In genomic region chr17:67824735-67825626, GRCh38 we compare ENCODE assay signal across 8 cellular contexts. TPM values are rescaled to one million over a fixed set of nuclear protein-coding genes. Genes with fewer than 3 reads are reported as not detected.
DNase-seq lines count a peak whose midpoint lies in the region; ATAC-seq and TF ChIP-seq lines count a peak whose summit lies in the region.

Gene BPTF, plus strand, starts transcription at chr17:67825503. Its CDS starts 222 bp downstream, at chr17:67825725.

- peak within 1 kb of the TSS; percentile 97 for H3K4me3 ChIP-seq in IMR-90 (ENCODE audit: insufficient read depth, low read depth, low read length)
- peak within 1 kb of the TSS; percentile 73 to 93 for H3K4me3 ChIP-seq in muscle layer of colon (ENCODE audit: low read depth in 1 of 2, low read length in 2 of 2)

- CTCF ChIA-PET in IMR-90 (lab: Yijun Ruan, JAX): interaction anchor here (0.6 to 1.1 kb wide), 3 partner anchors 10 to 114 kb away, joined by 3 read pairs; no protein-coding TSS in a partner anchor

- peak within 1 kb of the TSS; percentile 81 for H4K91ac ChIP-seq in IMR-90 (ENCODE audit: insufficient read depth, low read depth, low read length)

- peak within 1 kb of the TSS; percentile 100 for H3K9ac ChIP-seq in IMR-90 (ENCODE audit: low read depth, low read length)
- no peak within 1 kb of the TSS for H3K9ac ChIP-seq in muscle layer of colon (ENCODE audit: low read length)

- H3K4me1 ChIP-seq in IMR-90 (ENCODE audit: control insufficient read depth, insufficient read depth, low read length) (0 out of 2 replicates have a peak, but pooled peaks cover 1% of the 10 kb centered on the region), muscle layer of colon (ENCODE audit: insufficient read depth, low read length) (peaks cover 8% of the 10 kb centered on the region)

- H2AFZ ChIP-seq in IMR-90 (replicated peaks; ENCODE audit: low read length, poor library complexity): peak within 1 kb of the TSS; percentile 96

- 1% methylated on average over 42 of the region's 88 CpGs; no CpG with 5 or more reads in 1 of the 2 experiments for WGBS in IMR-90 (ENCODE audit: extremely low coverage in 2 of 2, insufficient read length in 1 of 2), 2 experiments

- in situ Hi-C loops in IMR-90 (cut with MboI; ENCODE audit: low sequenced_read_pairs): no loop called here

- peak within 1 kb of the TSS; percentile 84 for H2AK5ac ChIP-seq in IMR-90 (ENCODE audit: low read depth, low read length)

- peak within 1 kb of the TSS; percentile 12 to 99; a peak in 3 of 4 replicates for H4K8ac ChIP-seq in IMR-90 (ENCODE audit: low read depth in 2 of 2, low read length in 2 of 2)

- intact Hi-C loops in IMR-90 (cut with micrococcal nuclease): loop anchor here (1.0 to 5.0 kb wide), 2 partner anchors 67 to 107 kb away; no protein-coding TSS in a partner anchor

- peaks cover 16% of the 10 kb centered on the region for H4K20me1 ChIP-seq in IMR-90 (ENCODE audit: insufficient read depth, low read length)

- H3K4me2 ChIP-seq in IMR-90 (ENCODE audit: low read depth, low read length): peak within 1 kb of the TSS; percentile 79

- BruUV-seq in IMR-90 (replicated peaks; lab: Mats Ljungman, UMichigan): no TSS peak

- H2AK9ac ChIP-seq in IMR-90 (replicated peaks; ENCODE audit: low read depth, low read length, poor library complexity): peak within 1 kb of the TSS; percentile 77

- peak within 1 kb of the TSS; percentile 73; the same call in 1 of the 2 replicates for H3K56ac ChIP-seq in IMR-90 (ENCODE audit: extremely low read depth, insufficient read depth, low read length)

- peak within 1 kb of the TSS; percentile 89 for H3K4ac ChIP-seq in IMR-90 (ENCODE audit: low read depth, low read length)

- H3K23ac ChIP-seq in IMR-90 (ENCODE audit: low read depth, low read length): peak within 1 kb of the TSS; percentile 90

- dilution Hi-C loops in IMR-90 (cut with HindIII; ENCODE audit: low sequenced_read_pairs, unreplicated experiment): no loop called here

- H3K14ac ChIP-seq in IMR-90 (replicated peaks; ENCODE audit: low read depth, low read length): peak within 1 kb of the TSS; percentile 90

- H2BK5ac ChIP-seq in IMR-90 (ENCODE audit: low read depth, low read length, poor library complexity, severe bottlenecking): peak within 1 kb of the TSS; percentile 99

- H4K5ac ChIP-seq in IMR-90 (ENCODE audit: low read depth, low read length): peak within 1 kb of the TSS; percentile 94

- no peaks in the 10 kb centered on the region for H3K36me3 ChIP-seq in IMR-90 (ENCODE audit: control insufficient read depth, insufficient read depth, low read length)
- H3K36me3 ChIP-seq in muscle layer of colon (ENCODE audit: insufficient read depth, low read length): no peaks in the 10 kb centered on the region

- peaks cover 0 to 24% of the 10 kb centered on the region in 2 experiments; a peak in 2 of 4 replicates for H3K79me1 ChIP-seq in IMR-90 (ENCODE audit: low read depth in 1 of 2, low read length in 2 of 2)

- no peak within 1 kb of the TSS for H2BK20ac ChIP-seq in IMR-90 (ENCODE audit: low read depth, low read length)

- peak within 1 kb of the TSS; percentile 97 for H3K27ac ChIP-seq in IMR-90 (ENCODE audit: insufficient read depth, low read length)
- peak within 1 kb of the TSS; percentile 58 for H3K27ac ChIP-seq in muscle layer of colon (ENCODE audit: low read depth, low read length)

- H3K9me3 ChIP-seq in IMR-90 (ENCODE audit: control insufficient read depth, insufficient read depth, low read length) (no peaks in the 10 kb centered on the region), muscle layer of colon (ENCODE audit: low read length) (no peaks in the 10 kb centered on the region)

- H3K27me3 ChIP-seq in IMR-90 (ENCODE audit: control insufficient read depth, insufficient read depth, low read length) (no peaks in the 10 kb centered on the region; the same call in 1 of the 2 replicates), muscle layer of colon (ENCODE audit: control insufficient read depth in 1 of 2, insufficient read depth in 2 of 2, low read length in 2 of 2) (no peaks in the 10 kb centered on the region)

- peak within 1 kb of the TSS; percentile 61 for H2BK120ac ChIP-seq in IMR-90 (ENCODE audit: low read depth, low read length)

- TF ChIP-seq POLR2A in IMR-90 (IDR thresholded peaks at IDR 0.05; ENCODE audit: low read depth, low read length) (peak; percentile 82), erythroblast (IDR thresholded peaks at IDR 0.05; ENCODE audit: low read length) (peak; percentile 63)

- peak; percentile 72 for DNase-seq in DMS153 (lab: John Stamatoyannopoulos, UW)
- peak; percentile 87 for DNase-seq in IMR-90
- peak; percentile 23 for DNase-seq in OCI-M2 (lab: John Stamatoyannopoulos, UW; ENCODE audit: unreplicated experiment)
- peak; percentile 89 for DNase-seq in activated T-cell treated with anti-CD3 and anti-CD28 coated beads for 48 hours (ENCODE audit: low read depth)
- peak; percentile 94 to 98 for DNase-seq in erythroblast (lab: John Stamatoyannopoulos, UW)
- peak; percentile 78 for DNase-seq in stimulated activated CD8-positive, alpha-beta memory T cell treated with anti-CD3 and anti-CD28 coated beads, Interleukin-7, amount 100 ng/mL, for 24 hours (ENCODE audit: low read depth)

- no peaks in the 10 kb centered on the region for H3K9me1 ChIP-seq in IMR-90 (ENCODE audit: insufficient read depth, low read length)

- POLR2A ChIA-PET in IMR-90 (lab: Charles Lee; ENCODE audit: unreplicated experiment): interaction anchor here (0.5 to 0.6 kb wide), 2 partner anchors 10 to 178 kb away, joined by 3 to 10 read pairs; no protein-coding TSS in a partner anchor

- H2BK15ac ChIP-seq in IMR-90 (ENCODE audit: low read depth, low read length): 0 out of 3 replicates have a peak within 1 kb of the TSS, but pooled peaks have one; percentile 13

- peak; percentile 99 for TF ChIP-seq CTCF in IMR-90 (conservative IDR thresholded peaks at IDR 0.05; ENCODE audit: low read depth, low read length)

- peak within 1 kb of the TSS; percentile 84 for H3K18ac ChIP-seq in IMR-90 (ENCODE audit: low read depth, low read length)

- peak; percentile 83 for ATAC-seq in GM21528 (IDR thresholded peaks at IDR 0.05; ENCODE audit: low FRiP score, unreplicated experiment)
- peak; percentile 94 for ATAC-seq in IMR-90 (ENCODE audit: low read depth)

- peak; percentile 51 for TF ChIP-seq RAD21 in IMR-90 (IDR thresholded peaks at IDR 0.05; ENCODE audit: low read length)

TF ChIP-seq in IMR-90, 13 proteins besides CTCF, POLR2A, EP300 and RAD21:
- TF ChIP-seq USF2 (IDR thresholded peaks at IDR 0.05; ENCODE audit: low read depth, low read length) (peak; percentile 98), BHLHE40 (IDR thresholded peaks at IDR 0.05; ENCODE audit: low read depth, low read length) (peak; percentile 96), SMC3 (IDR thresholded peaks at IDR 0.05; ENCODE audit: low read depth, low read length) (peak; percentile 56), MAZ (IDR thresholded peaks at IDR 0.05; ENCODE audit: borderline replicate concordance, low read depth, low read length) (peak; percentile 91), RFX5 (IDR thresholded peaks at IDR 0.05; ENCODE audit: low read depth, low read length) (no peak)

RNA-seq across cellular contexts. Expression of gene BPTF, which starts in this region (rescaled TPM):
- 32.3 and 44.4 TPM in 2 replicates for total RNA-seq in IMR-90 (2012; rRNA removed)
- 35.7 and 36.7 TPM in 2 replicates for polyA plus RNA-seq in IMR-90 (2012; rRNA removed)
- polyA plus RNA-seq in IMR-90 (2012; cell fraction: cytosol; rRNA removed): 9.4 and 16.5 TPM in 2 replicates
- 43.4 and 66.0 TPM in 2 replicates for polyA plus RNA-seq in IMR-90 (2012; cell fraction: nucleus; rRNA removed; ENCODE audit: low replicate concordance)

Comparison
In these comparisons a context has a peak if more than half of its experiments do, and no peak if none do; other contexts are left out.
1. Peak in every context shown above with its lines: DNase-seq, ATAC-seq, H3K4me3 ChIP-seq and H3K27ac ChIP-seq.
2. DNase-seq: peak in every context shown above with its lines; median percentile 96 in erythroblast; 89 in activated T-cell treated with anti-CD3 and anti-CD28 coated beads for 48 hours; 87 in IMR-90; 78 in stimulated activated CD8-positive, alpha-beta memory T cell treated with anti-CD3 and anti-CD28 coated beads, Interleukin-7, amount 100 ng/mL, for 24 hours; 72 in DMS153; 23 in OCI-M2.